In the genomic region with DNA sequence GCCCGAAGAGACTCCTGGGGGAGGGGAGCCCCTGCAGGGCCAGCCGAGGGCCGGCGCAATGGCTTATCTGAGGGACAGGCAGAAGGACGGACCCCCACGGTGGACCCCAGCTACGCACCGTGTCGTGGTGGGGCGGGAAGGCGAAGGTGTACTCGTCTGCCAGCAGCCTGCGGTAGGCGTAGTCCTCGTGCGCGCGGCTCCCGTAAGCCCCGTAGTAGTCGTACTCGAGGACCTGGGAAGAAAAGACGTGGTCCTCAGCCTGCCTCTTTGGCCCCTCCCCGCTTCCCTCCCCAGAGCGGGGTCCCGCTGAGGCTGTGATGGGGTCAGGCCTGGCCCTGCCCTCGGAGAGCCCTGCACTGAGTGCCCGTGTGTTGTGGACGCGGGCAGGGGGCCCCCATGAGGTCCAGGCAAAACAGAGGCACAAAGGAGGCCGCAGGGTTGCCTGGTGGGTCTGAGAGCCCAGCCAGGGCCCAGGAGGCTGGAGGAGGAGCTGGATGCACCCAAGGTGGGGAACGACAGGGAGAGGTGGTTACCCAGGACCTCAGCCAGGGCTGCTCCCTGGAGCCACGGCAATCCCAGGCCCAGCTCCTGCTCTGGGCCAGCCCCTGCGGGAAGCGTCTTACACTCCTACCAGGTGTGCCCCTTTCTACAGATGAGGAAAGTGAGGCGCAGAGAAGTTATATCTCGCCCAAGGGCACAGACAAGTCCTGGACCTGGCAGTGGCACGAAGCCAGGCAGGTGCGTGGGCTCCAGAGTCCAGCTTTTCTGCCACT, we compare ENCODE assay signal across 9 cellular contexts. TPM values are rescaled to one million over a fixed set of nuclear protein-coding genes. Genes with fewer than 3 reads are reported as not detected.
A peak's percentile ranks its signal among the peaks of the same experiment; 100 is the strongest.
DNase-seq lines count a peak whose midpoint lies in the region; ATAC-seq and TF ChIP-seq lines count a peak whose summit lies in the region.
"Had no signal": no experiment of that assay in that cellular context is flagged by ENCODE, and none has a peak within 500 bp of the region (broad histone marks: within the 10 kb centered on the region; RNA-seq: fewer than 3 reads in every experiment).

No MANE protein-coding gene starts in this region.

- no peak for TF ChIP-seq POLR2A in heart left ventricle (IDR thresholded peaks at IDR 0.05)

- TF ChIP-seq CTCF in heart left ventricle (IDR thresholded peaks at IDR 0.05): no peak

- peak overlapping the region; percentile 92 for H3K27ac Mint-ChIP-seq in activated CD8-positive, alpha-beta T cell treated with anti-CD3 and anti-CD28 coated beads, Interleukin-2, amount 10 ng/mL, durations not matched to agents 7 days and 5 days

- H3K36me3 Mint-ChIP-seq in activated CD8-positive, alpha-beta T cell treated with anti-CD3 and anti-CD28 coated beads, Interleukin-2, amount 10 ng/mL, durations not matched to agents 7 days and 5 days (ENCODE audit: low read depth): peaks cover 4% of the 10 kb centered on the region

- WGBS in heart left ventricle, 4 donors: 37 to 75% (median 48%) methylated on average over 14 to 39 of the region's 39 CpGs

- no peaks in the 10 kb centered on the region for H3K9me3 ChIP-seq in heart left ventricle

- H3K4me3 Mint-ChIP-seq in activated CD8-positive, alpha-beta T cell treated with anti-CD3 and anti-CD28 coated beads, Interleukin-2, amount 10 ng/mL, durations not matched to agents 7 days and 5 days: peak overlapping the region; percentile 72

- H3K27me3 Mint-ChIP-seq in activated CD8-positive, alpha-beta T cell treated with anti-CD3 and anti-CD28 coated beads, Interleukin-2, amount 10 ng/mL, durations not matched to agents 7 days and 5 days (ENCODE audit: low read depth): peaks cover 2% of the 10 kb centered on the region

- POLR2A ChIA-PET in activated CD8-positive, alpha-beta T cell treated with anti-CD3 and anti-CD28 coated beads, Interleukin-2, amount 10 ng/mL, durations not matched to agents 7 days and 5 days (lab: Charles Lee): interaction anchor here (0.8 to 5.0 kb wide), 4 partner anchors 10 to 26 kb away, joined by 3 to 71 read pairs (median 14); no protein-coding TSS in a partner anchor

- CTCF ChIA-PET in activated CD8-positive, alpha-beta T cell treated with anti-CD3 and anti-CD28 coated beads, Interleukin-2, amount 10 ng/mL, durations not matched to agents 7 days and 5 days (lab: Charles Lee): interaction anchor here (1.0 to 1.9 kb wide), 3 partner anchors 25 to 40 kb away, joined by 3 to 7 read pairs (median 3); no protein-coding TSS in a partner anchor

- peak overlapping the region in 9 of 12 donors; percentile 11 to 40 (median 34) for H3K4me3 ChIP-seq in heart left ventricle
- H3K4me3 ChIP-seq in skeletal muscle cell (ENCODE audit: low read depth, low read length): peak overlapping the region; percentile 13
- H3K4me3 ChIP-seq: GM23248 had no signal

- intact Hi-C loops in heart left ventricle (cut with DNase I): no loop called here

- H3K27ac ChIP-seq in heart left ventricle: peak overlapping the region in 3 of 12 donors; percentile 22 to 37 (median 30)
- H3K27ac ChIP-seq: GM23248 had no signal

- H3K4me1 ChIP-seq in heart left ventricle: peaks cover 0 to 38% (median 20%) of the 10 kb centered on the region in 12 donors

- no peaks in the 10 kb centered on the region for H3K36me3 ChIP-seq in heart left ventricle

- ATAC-seq in activated CD8-positive, alpha-beta T cell treated with anti-CD3 and anti-CD28 coated beads, Interleukin-2, amount 10 ng/mL, durations not matched to agents 7 days and 5 days: peak; percentile 45
- ATAC-seq in heart left ventricle (no peak), GM21367 (IDR thresholded peaks at IDR 0.05; ENCODE audit: unreplicated experiment) (no peak)

- H3K9me3 Mint-ChIP-seq in activated CD8-positive, alpha-beta T cell treated with anti-CD3 and anti-CD28 coated beads, Interleukin-2, amount 10 ng/mL, durations not matched to agents 7 days and 5 days (ENCODE audit: insufficient read depth): no peaks in the 10 kb centered on the region

- peaks cover 0 to 32% (median 20%) of the 10 kb centered on the region in 9 donors for H3K27me3 ChIP-seq in heart left ventricle

- H3K4me1 Mint-ChIP-seq in activated CD8-positive, alpha-beta T cell treated with anti-CD3 and anti-CD28 coated beads, Interleukin-2, amount 10 ng/mL, durations not matched to agents 7 days and 5 days (ENCODE audit: low read depth): peaks cover 46% of the 10 kb centered on the region

- DNase-seq in NCI-H1105 (lab: John Stamatoyannopoulos, UW) (peak; percentile 37), heart left ventricle (peak in 1 of 5 donors; percentile 57), skeletal muscle cell (ENCODE audit: low read depth) (no peak), AG20443 (ENCODE audit: low spot score) (no peak), NAMALWA (ENCODE audit: low spot score) (no peak), glomerular visceral epithelial cell (ENCODE audit: extremely low spot score) (no peak)
- no peak for DNase-seq in activated CD8-positive, alpha-beta T cell treated with anti-CD3 and anti-CD28 coated beads, Interleukin-2, amount 10 ng/mL, durations not matched to agents 7 days and 5 days
- DNase-seq: GM23248 had no signal

RNA-seq across cellular contexts. Expression of gene SARDH, which starts 35.2 kb away (rescaled TPM):
- total RNA-seq in activated CD8-positive, alpha-beta T cell treated with anti-CD3 and anti-CD28 coated beads, Interleukin-2, amount 10 ng/mL, durations not matched to agents 7 days and 5 days: 1 to 10 TPM; 3.0 to 3.4 TPM
- total RNA-seq in heart left ventricle: 1 to 10 TPM in 2 of 9 donors, under 1 TPM in 7; 0.23 to 1.7 (median 0.70) TPM
- polyA plus RNA-seq in heart left ventricle: under 1 TPM; 0.19 to 0.29 TPM
